8 cellular contexts compared by ENCODE assay signal in the genomic region with DNA sequence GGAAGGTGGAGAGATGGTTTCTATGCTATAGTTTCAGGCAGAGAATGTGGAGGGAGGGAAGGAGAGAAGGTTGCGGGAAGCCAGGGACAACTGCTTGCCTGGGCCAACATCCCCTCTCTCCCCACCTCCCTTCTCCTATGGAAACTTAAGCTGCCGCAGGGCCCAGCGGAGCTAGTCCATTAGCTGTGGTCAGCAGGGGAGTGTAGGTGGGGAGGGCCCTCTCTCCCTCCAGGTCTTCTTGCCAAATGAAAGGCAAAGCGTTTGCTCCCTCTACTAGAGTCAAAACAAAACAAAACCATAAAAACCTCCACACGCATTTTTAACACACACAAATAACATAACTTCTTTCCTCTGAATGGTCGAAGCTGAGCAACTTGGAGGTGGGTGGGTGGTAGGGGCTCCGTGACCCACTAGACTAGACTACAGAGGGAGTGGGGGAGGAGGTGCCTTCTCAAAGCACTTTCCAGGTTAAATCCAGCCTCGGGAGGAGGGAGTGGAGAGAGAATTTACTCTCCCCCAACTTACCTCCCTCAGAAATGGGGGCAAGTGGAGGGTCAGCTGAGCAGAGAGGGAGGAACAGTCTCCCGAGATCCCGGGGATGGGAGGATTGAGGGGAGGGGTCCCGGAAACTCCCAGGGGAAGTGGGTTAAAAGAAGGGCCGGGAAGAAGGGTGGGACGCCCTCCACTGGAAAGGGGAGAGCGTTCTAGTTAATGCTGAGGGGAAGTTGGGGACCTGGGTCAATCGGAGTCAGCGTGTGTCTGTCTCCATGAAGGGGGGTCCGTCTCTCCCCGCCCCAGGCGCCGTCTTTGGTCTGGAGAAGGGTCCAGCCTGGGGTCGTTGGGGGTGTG. TPM values are rescaled to one million over a fixed set of nuclear protein-coding genes. Genes with fewer than 3 reads are reported as not detected.
DNase-seq lines count a peak whose midpoint lies in the region; ATAC-seq, FAIRE-seq and TF ChIP-seq lines count a peak whose summit lies in the region.

No MANE protein-coding gene starts in this region.

- peak overlapping the region; percentile 94 for H3K4me2 ChIP-seq in HepG2 (ENCODE audit: low read depth, low read length)

- no peak for TF ChIP-seq POLR2A in HepG2 (IDR thresholded peaks at IDR 0.05; ENCODE audit: insufficient read depth in 1 of 2, low read depth in 2 of 2, low read length in 2 of 2)

- DNase-seq in activated CD8-positive, alpha-beta memory T cell treated with anti-CD3 and anti-CD28 coated beads, Interleukin-2, amount 10 ng/mL, durations not matched to agents 7 days and 5 days: no peak
- DNase-seq in activated CD8-positive, alpha-beta memory T cell treated with anti-CD3 and anti-CD28 coated beads for 24 hours: no peak
- DNase-seq in astrocyte of the cerebellum (ENCODE audit: low read depth) (peak; percentile 34), HepG2 (ENCODE audit: low spot score) (no peak), thoracic aorta (ENCODE audit: low spot score) (no peak), HT-29 (ENCODE audit: low spot score) (no peak)
- DNase-seq in activated CD4-positive, alpha-beta T cell treated with anti-CD3 and anti-CD28 coated beads for 1 hour: no peak

- CTCF ChIA-PET in activated CD8-positive, alpha-beta memory T cell treated with anti-CD3 and anti-CD28 coated beads, Interleukin-2, amount 10 ng/mL, durations not matched to agents 7 days and 5 days (lab: Charles Lee): interaction anchor here (0.7 to 6.5 kb wide), 22 partner anchors 10 to 242 kb away, joined by 3 to 55 read pairs (median 7); a partner anchor contains a TSS
- CTCF ChIA-PET in HepG2 (lab: Yijun Ruan, JAX; ENCODE audit: low intra/inter-chr PET ratio, low total read pairs): interaction anchor here (1.4 to 2.5 kb wide), 2 partner anchors 18 to 60 kb away, joined by 7 to 9 read pairs; no protein-coding TSS in a partner anchor

- no peak for ATAC-seq in activated CD8-positive, alpha-beta memory T cell treated with anti-CD3 and anti-CD28 coated beads, Interleukin-2, amount 10 ng/mL, durations not matched to agents 7 days and 5 days
- ATAC-seq in HepG2: no peak
- no peak for ATAC-seq in thoracic aorta (ENCODE audit: insufficient number of reproducible peaks, low FRiP score, low read depth)
- no peak for ATAC-seq in GM21360 (IDR thresholded peaks at IDR 0.05; ENCODE audit: unreplicated experiment)

- H2AFZ ChIP-seq in HepG2 (ENCODE audit: low read length): no peak overlapping the region

- POLR2A ChIA-PET in HepG2 (lab: Yijun Ruan, JAX): interaction anchor here (1.6 kb wide), 2 partner anchors 24 to 52 kb away, joined by 4 to 6 read pairs; a partner anchor contains a TSS

- FAIRE-seq in HepG2 (lab: Jason Lieb, UNC): no peak

- H4K20me1 ChIP-seq in HepG2 (ENCODE audit: insufficient read depth, low read length): 0 out of 2 replicates have a peak, but pooled peaks cover 3% of the 10 kb centered on the region

- H3K36me3 Mint-ChIP-seq in activated CD8-positive, alpha-beta memory T cell treated with anti-CD3 and anti-CD28 coated beads, Interleukin-2, amount 10 ng/mL, durations not matched to agents 7 days and 5 days: no peaks in the 10 kb centered on the region

- H3K27ac Mint-ChIP-seq in activated CD8-positive, alpha-beta memory T cell treated with anti-CD3 and anti-CD28 coated beads, Interleukin-2, amount 10 ng/mL, durations not matched to agents 7 days and 5 days: peak overlapping the region; percentile 68

- no peak overlapping the region for H3K9ac ChIP-seq in HepG2 (ENCODE audit: insufficient read depth, low read depth, low read length)

- no peak for TF ChIP-seq EP300 in HepG2 (IDR thresholded peaks at IDR 0.05; ENCODE audit: low read depth in 2 of 2, low read length in 2 of 2)
- no peak for TF ChIP-seq EP300 in HepG2 (CRISPR knock-in tag; IDR thresholded peaks at IDR 0.05; ENCODE audit: borderline replicate concordance)

- TF ChIP-seq CTCF in astrocyte of the cerebellum (IDR thresholded peaks at IDR 0.05; ENCODE audit: low read depth, low read length, missing control alignments) (no peak), HepG2 (CRISPR knock-in tag; IDR thresholded peaks at IDR 0.05) (no peak), thoracic aorta (IDR thresholded peaks at IDR 0.05) (no peak)

- H3K4me1 ChIP-seq in HepG2 (ENCODE audit: insufficient read depth, low read length) (peaks cover 57% of the 10 kb centered on the region), thoracic aorta (ENCODE audit: control insufficient read depth in 1 of 2, low read depth in 2 of 2) (peaks cover 14 to 29% of the 10 kb centered on the region in 2 donors)

- TF ChIP-seq RAD21 in HepG2 (CRISPR knock-in tag; IDR thresholded peaks at IDR 0.05): no peak

- no peaks in the 10 kb centered on the region for H3K9me3 Mint-ChIP-seq in activated CD8-positive, alpha-beta memory T cell treated with anti-CD3 and anti-CD28 coated beads, Interleukin-2, amount 10 ng/mL, durations not matched to agents 7 days and 5 days (ENCODE audit: low read depth)

- in situ Hi-C loops in astrocyte of the cerebellum (cut with HindIII; ENCODE audit: low sequenced_read_pairs) (no loop called here), HepG2 (cut with HindIII; ENCODE audit: extremely low pct_ligation_motif_present, low pct_unique_long_range_greater_than_20kb) (no loop called here)

- peaks cover 30% of the 10 kb centered on the region for H3K4me1 Mint-ChIP-seq in activated CD8-positive, alpha-beta memory T cell treated with anti-CD3 and anti-CD28 coated beads, Interleukin-2, amount 10 ng/mL, durations not matched to agents 7 days and 5 days

- 29% methylated on average over 20 of the region's 21 CpGs for WGBS in HepG2 (ENCODE audit: low lambda C conversion rate)

- H3K79me2 ChIP-seq in HepG2 (ENCODE audit: insufficient read depth, low read length): no peaks in the 10 kb centered on the region

- peaks cover 5 to 47% of the 10 kb centered on the region in 2 experiments for H3K27me3 ChIP-seq in HepG2 (ENCODE audit: control insufficient read depth in 1 of 2, insufficient read depth in 2 of 2, low read length in 2 of 2)
- H3K27me3 ChIP-seq in thoracic aorta (replicated peaks; ENCODE audit: insufficient read depth): no peaks in the 10 kb centered on the region

- H3K27ac ChIP-seq in HepG2 (ENCODE audit: extremely low read length, insufficient read depth, low read length): no peak overlapping the region
- peak overlapping the region in 1 of 2 donors; percentile 90 for H3K27ac ChIP-seq in thoracic aorta

- H3K36me3 ChIP-seq in HepG2 (replicated peaks in 1 of 2; ENCODE audit: control insufficient read depth in 1 of 2, insufficient read depth in 2 of 2, low read length in 2 of 2) (no peaks in the 10 kb centered on the region), thoracic aorta (no peaks in the 10 kb centered on the region)

- H3K27me3 Mint-ChIP-seq in activated CD8-positive, alpha-beta memory T cell treated with anti-CD3 and anti-CD28 coated beads, Interleukin-2, amount 10 ng/mL, durations not matched to agents 7 days and 5 days: peaks cover 20% of the 10 kb centered on the region

- H3K9me3 ChIP-seq in HepG2 (ENCODE audit: low read length): no peaks in the 10 kb centered on the region
- no peaks in the 10 kb centered on the region for H3K9me3 ChIP-seq in thoracic aorta

- H3K4me3 ChIP-seq in astrocyte of the cerebellum (ENCODE audit: low read depth, low read length) (peak overlapping the region; percentile 82), HepG2 (replicated peaks in 1 of 3; ENCODE audit: insufficient read depth in 1 of 3, low read depth in 2 of 3, low read length in 3 of 3) (peak overlapping the region in 2 of 3 experiments; percentile 60 to 76; a peak in 2 of 6 replicates), thoracic aorta (peak overlapping the region; percentile 82)

- H3K4me3 Mint-ChIP-seq in activated CD8-positive, alpha-beta memory T cell treated with anti-CD3 and anti-CD28 coated beads, Interleukin-2, amount 10 ng/mL, durations not matched to agents 7 days and 5 days: peak overlapping the region; percentile 96

- intact Hi-C loops in HepG2 (cut with micrococcal nuclease; ENCODE audit: unreplicated experiment): no loop called here

- no TSS peak for BruUV-seq in HepG2 (replicated peaks; lab: Mats Ljungman, UMichigan)

RNA-seq across cellular contexts. Expression of a gene that starts 4.6 kb away (rescaled TPM):
- 10 to 100 TPM; 11.0 to 12.8 TPM for total RNA-seq in activated CD8-positive, alpha-beta memory T cell treated with anti-CD3 and anti-CD28 coated beads, Interleukin-2, amount 10 ng/mL, durations not matched to agents 7 days and 5 days
- total RNA-seq in HepG2 (2016; rRNA removed; fragmentation: Illumina TruSeq; extraction: Trizol) (0.29 TPM in 1 of 2 replicates, not detected in the other), thoracic aorta (10 to 100 TPM; 17.8 to 30.5 TPM)
- not detected in 2 replicates for total RNA-seq in HepG2 (2016; cell fraction: cytosol; rRNA removed; fragmentation: Illumina TruSeq; extraction: Trizol; ENCODE audit: low read depth)
- total RNA-seq in HepG2 (2016; cell fraction: insoluble cytoplasmic fraction; rRNA removed; fragmentation: Illumina TruSeq; extraction: Trizol): 0.24 and 0.25 TPM in 2 replicates
- total RNA-seq in HepG2 (2016; cell fraction: membrane; rRNA removed; fragmentation: Illumina TruSeq; extraction: Trizol): 0.31 and 0.48 TPM in 2 replicates
- total RNA-seq in HepG2 (2016; cell fraction: nucleus; rRNA removed; fragmentation: Illumina TruSeq; extraction: Trizol): 0.16 TPM in 1 of 2 replicates, not detected in the other
- polyA plus RNA-seq in HepG2 (2011; rRNA removed): 0.54 and 0.88 TPM in 2 replicates
- polyA plus RNA-seq in HepG2 (2011; cell fraction: cytosol; rRNA removed): 0.27 and 0.38 TPM in 2 replicates
- polyA plus RNA-seq in HepG2 (2011; cell fraction: nucleus; rRNA removed): 1.9 and 2.8 TPM in 2 replicates
- polyA plus RNA-seq in HepG2 (2012): 0.31 and 0.96 TPM in 2 replicates
- 0.18 and 0.26 TPM in 2 replicates for polyA plus RNA-seq in HepG2 (2016; cell fraction: cytosol; fragmentation: Illumina TruSeq; extraction: Trizol; ENCODE audit: low read depth)
- 0.09 and 0.19 TPM in 2 replicates for polyA plus RNA-seq in HepG2 (2016; cell fraction: insoluble cytoplasmic fraction; fragmentation: Illumina TruSeq; extraction: Trizol; ENCODE audit: low read depth)
- polyA plus RNA-seq in HepG2 (2016; cell fraction: membrane; fragmentation: Illumina TruSeq; extraction: Trizol; ENCODE audit: low read depth): 0.48 TPM in 1 of 2 replicates, not detected in the other
- 1.0 and 1.1 TPM in 2 replicates for polyA plus RNA-seq in HepG2 (2016; cell fraction: nucleus; fragmentation: Illumina TruSeq; extraction: Trizol; ENCODE audit: insufficient read depth, low read depth)
- 0.36 and 23.6 TPM in 2 replicates for polyA minus RNA-seq in HepG2 (2011; rRNA and poly(A)+ RNA removed; ENCODE audit: low replicate concordance)
- polyA minus RNA-seq in HepG2 (2011; cell fraction: cytosol; rRNA and poly(A)+ RNA removed): not detected in 2 replicates
- polyA minus RNA-seq in HepG2 (2011; cell fraction: nucleus; rRNA and poly(A)+ RNA removed): 0.87 and 1.2 TPM in 2 replicates
- 19.8 and 22.4 TPM in 2 replicates for total RNA-seq in HT-29 (2014; rRNA removed; shearing (Covaris generic))

RNA-seq across cellular contexts. Expression of a gene that starts 24.8 kb away (rescaled TPM):
- total RNA-seq in activated CD8-positive, alpha-beta memory T cell treated with anti-CD3 and anti-CD28 coated beads, Interleukin-2, amount 10 ng/mL, durations not matched to agents 7 days and 5 days: under 1 TPM; 0.15 to 0.42 TPM
- 6.8 and 10.6 TPM in 2 replicates for total RNA-seq in HepG2 (2016; rRNA removed; fragmentation: Illumina TruSeq; extraction: Trizol)
- 1.0 and 1.9 TPM in 2 replicates for total RNA-seq in HepG2 (2016; cell fraction: cytosol; rRNA removed; fragmentation: Illumina TruSeq; extraction: Trizol; ENCODE audit: low read depth)
- 6.2 and 13.4 TPM in 2 replicates for total RNA-seq in HepG2 (2016; cell fraction: insoluble cytoplasmic fraction; rRNA removed; fragmentation: Illumina TruSeq; extraction: Trizol)
- total RNA-seq in HepG2 (2016; cell fraction: membrane; rRNA removed; fragmentation: Illumina TruSeq; extraction: Trizol): 4.6 and 4.7 TPM in 2 replicates
- 14.5 and 16.8 TPM in 2 replicates for total RNA-seq in HepG2 (2016; cell fraction: nucleus; rRNA removed; fragmentation: Illumina TruSeq; extraction: Trizol)
- polyA plus RNA-seq in HepG2 (2011; rRNA removed): 11.8 and 15.4 TPM in 2 replicates
- polyA plus RNA-seq in HepG2 (2011; cell fraction: cytosol; rRNA removed): 9.2 and 11.5 TPM in 2 replicates
- polyA plus RNA-seq in HepG2 (2011; cell fraction: nucleus; rRNA removed): 54.8 and 59.8 TPM in 2 replicates
- polyA plus RNA-seq in HepG2 (2012): 9.1 and 10.5 TPM in 2 replicates
- polyA plus RNA-seq in HepG2 (2016; cell fraction: cytosol; fragmentation: Illumina TruSeq; extraction: Trizol; ENCODE audit: low read depth): 0.58 and 0.87 TPM in 2 replicates
- polyA plus RNA-seq in HepG2 (2016; cell fraction: insoluble cytoplasmic fraction; fragmentation: Illumina TruSeq; extraction: Trizol; ENCODE audit: low read depth): 4.3 and 5.7 TPM in 2 replicates
- 1.6 and 2.5 TPM in 2 replicates for polyA plus RNA-seq in HepG2 (2016; cell fraction: membrane; fragmentation: Illumina TruSeq; extraction: Trizol; ENCODE audit: low read depth)
- polyA plus RNA-seq in HepG2 (2016; cell fraction: nucleus; fragmentation: Illumina TruSeq; extraction: Trizol; ENCODE audit: insufficient read depth, low read depth): 29.2 and 33.7 TPM in 2 replicates
- polyA minus RNA-seq in HepG2 (2011; rRNA and poly(A)+ RNA removed; ENCODE audit: low replicate concordance): 48.0 and 70.3 TPM in 2 replicates
- polyA minus RNA-seq in HepG2 (2011; cell fraction: cytosol; rRNA and poly(A)+ RNA removed): 17.7 and 22.5 TPM in 2 replicates
- polyA minus RNA-seq in HepG2 (2011; cell fraction: nucleus; rRNA and poly(A)+ RNA removed): 21.5 and 22.5 TPM in 2 replicates
- total RNA-seq in thoracic aorta: 100 to 1,000 TPM; 102 to 109 TPM
- total RNA-seq in HT-29 (2014; rRNA removed; shearing (Covaris generic)): 46.3 and 47.4 TPM in 2 replicates

RNA-seq across cellular contexts. Expression of a gene that starts 38.3 kb away (rescaled TPM):
- 100 to 1,000 TPM; 146 to 157 TPM for total RNA-seq in activated CD8-positive, alpha-beta memory T cell treated with anti-CD3 and anti-CD28 coated beads, Interleukin-2, amount 10 ng/mL, durations not matched to agents 7 days and 5 days
- total RNA-seq in HepG2 (2016; rRNA removed; fragmentation: Illumina TruSeq; extraction: Trizol) (81.5 and 90.0 TPM in 2 replicates), thoracic aorta (10 to 100 TPM; 53.7 to 92.6 TPM)
- total RNA-seq in HepG2 (2016; cell fraction: cytosol; rRNA removed; fragmentation: Illumina TruSeq; extraction: Trizol; ENCODE audit: low read depth): 13.0 and 13.4 TPM in 2 replicates
- 81.4 and 90.7 TPM in 2 replicates for total RNA-seq in HepG2 (2016; cell fraction: insoluble cytoplasmic fraction; rRNA removed; fragmentation: Illumina TruSeq; extraction: Trizol)
- total RNA-seq in HepG2 (2016; cell fraction: membrane; rRNA removed; fragmentation: Illumina TruSeq; extraction: Trizol): 17.1 and 20.2 TPM in 2 replicates
- total RNA-seq in HepG2 (2016; cell fraction: nucleus; rRNA removed; fragmentation: Illumina TruSeq; extraction: Trizol): 66.5 and 79.7 TPM in 2 replicates
- 35.7 and 42.2 TPM in 2 replicates for polyA plus RNA-seq in HepG2 (2011; rRNA removed)
- 28.4 and 30.1 TPM in 2 replicates for polyA plus RNA-seq in HepG2 (2011; cell fraction: cytosol; rRNA removed)
- polyA plus RNA-seq in HepG2 (2011; cell fraction: nucleus; rRNA removed): 114 and 128 TPM in 2 replicates
- 43.8 and 55.5 TPM in 2 replicates for polyA plus RNA-seq in HepG2 (2012)
- 2.6 and 3.7 TPM in 2 replicates for polyA plus RNA-seq in HepG2 (2016; cell fraction: cytosol; fragmentation: Illumina TruSeq; extraction: Trizol; ENCODE audit: low read depth)
- 62.7 and 67.1 TPM in 2 replicates for polyA plus RNA-seq in HepG2 (2016; cell fraction: insoluble cytoplasmic fraction; fragmentation: Illumina TruSeq; extraction: Trizol; ENCODE audit: low read depth)
- polyA plus RNA-seq in HepG2 (2016; cell fraction: membrane; fragmentation: Illumina TruSeq; extraction: Trizol; ENCODE audit: low read depth): 8.1 and 9.8 TPM in 2 replicates
- polyA plus RNA-seq in HepG2 (2016; cell fraction: nucleus; fragmentation: Illumina TruSeq; extraction: Trizol; ENCODE audit: insufficient read depth, low read depth): 132 TPM in 2 replicates
- polyA minus RNA-seq in HepG2 (2011; rRNA and poly(A)+ RNA removed; ENCODE audit: low replicate concordance): 29.9 and 100 TPM in 2 replicates
- 11.7 and 12.4 TPM in 2 replicates for polyA minus RNA-seq in HepG2 (2011; cell fraction: cytosol; rRNA and poly(A)+ RNA removed)
- polyA minus RNA-seq in HepG2 (2011; cell fraction: nucleus; rRNA and poly(A)+ RNA removed): 55.9 and 69.0 TPM in 2 replicates
- total RNA-seq in HT-29 (2014; rRNA removed; shearing (Covaris generic)): 103 and 104 TPM in 2 replicates

RNA-seq across cellular contexts. Expression of a gene that starts 52.0 kb away (rescaled TPM):
- total RNA-seq in activated CD8-positive, alpha-beta memory T cell treated with anti-CD3 and anti-CD28 coated beads, Interleukin-2, amount 10 ng/mL, durations not matched to agents 7 days and 5 days: 1 to 10 TPM; 2.7 to 4.2 TPM
- total RNA-seq in HepG2 (2016; rRNA removed; fragmentation: Illumina TruSeq; extraction: Trizol) (1.8 and 2.2 TPM in 2 replicates), thoracic aorta (1 to 10 TPM; 1.8 to 2.6 TPM)
- total RNA-seq in HepG2 (2016; cell fraction: cytosol; rRNA removed; fragmentation: Illumina TruSeq; extraction: Trizol; ENCODE audit: low read depth): 0.88 and 1.9 TPM in 2 replicates
- total RNA-seq in HepG2 (2016; cell fraction: insoluble cytoplasmic fraction; rRNA removed; fragmentation: Illumina TruSeq; extraction: Trizol): 2.5 and 2.9 TPM in 2 replicates
- 1.2 and 1.4 TPM in 2 replicates for total RNA-seq in HepG2 (2016; cell fraction: membrane; rRNA removed; fragmentation: Illumina TruSeq; extraction: Trizol)
- 1.9 and 3.0 TPM in 2 replicates for total RNA-seq in HepG2 (2016; cell fraction: nucleus; rRNA removed; fragmentation: Illumina TruSeq; extraction: Trizol)
- polyA plus RNA-seq in HepG2 (2011; rRNA removed): 1.9 and 2.8 TPM in 2 replicates
- polyA plus RNA-seq in HepG2 (2011; cell fraction: cytosol; rRNA removed): 1.3 and 2.0 TPM in 2 replicates
- 1.8 and 1.9 TPM in 2 replicates for polyA plus RNA-seq in HepG2 (2011; cell fraction: nucleus; rRNA removed)
- polyA plus RNA-seq in HepG2 (2012): 0.71 and 1.1 TPM in 2 replicates
- polyA plus RNA-seq in HepG2 (2016; cell fraction: cytosol; fragmentation: Illumina TruSeq; extraction: Trizol; ENCODE audit: low read depth): 0.32 and 0.35 TPM in 2 replicates
- polyA plus RNA-seq in HepG2 (2016; cell fraction: insoluble cytoplasmic fraction; fragmentation: Illumina TruSeq; extraction: Trizol; ENCODE audit: low read depth): 2.7 and 3.6 TPM in 2 replicates
- 0.64 and 0.78 TPM in 2 replicates for polyA plus RNA-seq in HepG2 (2016; cell fraction: membrane; fragmentation: Illumina TruSeq; extraction: Trizol; ENCODE audit: low read depth)
- polyA plus RNA-seq in HepG2 (2016; cell fraction: nucleus; fragmentation: Illumina TruSeq; extraction: Trizol; ENCODE audit: insufficient read depth, low read depth): 3.6 and 3.8 TPM in 2 replicates
- polyA minus RNA-seq in HepG2 (2011; rRNA and poly(A)+ RNA removed; ENCODE audit: low replicate concordance): 1.0 and 2.6 TPM in 2 replicates
- polyA minus RNA-seq in HepG2 (2011; cell fraction: cytosol; rRNA and poly(A)+ RNA removed): 0.59 and 1.2 TPM in 2 replicates
- polyA minus RNA-seq in HepG2 (2011; cell fraction: nucleus; rRNA and poly(A)+ RNA removed): 0.90 and 3.6 TPM in 2 replicates
- 8.7 and 9.8 TPM in 2 replicates for total RNA-seq in HT-29 (2014; rRNA removed; shearing (Covaris generic))

Comparison
In these comparisons a context has a peak if more than half of its experiments do, and no peak if none do; other contexts are left out.
1. RNA of a gene that starts 4.6 kb away (total RNA-seq): 17.8 to 30.5 TPM in thoracic aorta, 19.8 to 22.4 TPM in HT-29 and 11.0 to 12.8 TPM in activated CD8-positive, alpha-beta memory T cell treated with anti-CD3 and anti-CD28 coated beads, Interleukin-2, amount 10 ng/mL, durations not matched to agents 7 days and 5 days; 0.16 to 0.48 TPM in HepG2; every median in the first group is over 4 times any median in the second.
2. Peak in every context shown above with its lines, with median percentiles within 50 percentile points of each other: H3K4me3 ChIP-seq.